Comparison of ENCODE assay signal across 23 cellular contexts in the genomic region with DNA sequence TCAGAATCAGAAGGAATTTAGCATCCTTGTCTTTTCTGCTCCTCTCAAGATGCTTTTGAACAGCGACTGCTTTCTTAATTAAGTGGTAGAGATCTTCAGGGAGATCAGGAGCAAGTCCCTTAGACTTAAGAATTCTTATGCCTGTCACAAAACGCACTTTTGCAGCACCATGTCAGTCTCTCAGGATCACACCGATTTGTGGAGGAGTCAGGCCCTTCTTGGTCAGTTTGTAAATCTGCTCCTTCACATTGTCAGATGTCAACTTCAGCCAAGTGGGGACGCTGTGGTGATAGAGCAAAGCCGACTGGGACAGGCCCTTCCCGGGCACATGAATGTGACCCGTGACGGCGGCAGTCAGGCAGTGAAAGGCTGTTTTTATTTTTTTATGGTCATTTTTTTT.
"Had no signal": no experiment of that assay in that cellular context is flagged by ENCODE, and none has a peak within 500 bp of the region (broad histone marks: within the 10 kb centered on the region; RNA-seq: fewer than 3 reads in every experiment).

No MANE protein-coding gene starts in this region.

- H3K4me2 ChIP-seq: PC-9 had no signal

- H3K9me3 Mint-ChIP-seq: activated naive CD4-positive, alpha-beta T cell treated with anti-CD3 and anti-CD28 coated beads, Interleukin-2, amount 10 ng/mL, durations not matched to agents 7 days and 5 days; activated T-helper 2 cell treated with anti-CD3 and anti-CD28 coated beads, Interferon-gamma antibody, Interleukin-2, Interleukin-4, amounts not matched to agents 10 μg/mL and 5 μg/mL and 100 μg/mL, durations not matched to agents 14 hours and 24 hours and 36 hours had no signal

- H3K4me3 ChIP-seq: PC-9, SK-N-MC had no signal

- H3K27ac ChIP-seq: PC-9, SK-N-MC, VCaP had no signal

- DNase-seq: activated CD4-positive, alpha-beta T cell treated with anti-CD3 and anti-CD28 coated beads for 4 hours; activated CD8-positive, alpha-beta memory T cell treated with anti-CD3 and anti-CD28 coated beads, Interleukin-2, amount 50 U/mL, for 4 hours; activated CD8-positive, alpha-beta T cell treated with anti-CD3 and anti-CD28 coated beads for 36 hours; activated gamma-delta T cell treated with Interleukin-2 at 50 U/mL for 16 hours; activated naive CD4-positive, alpha-beta T cell treated with anti-CD3 and anti-CD28 coated beads, Interleukin-2, amount 10 ng/mL, durations not matched to agents 7 days and 5 days; activated naive CD8-positive, alpha-beta T cell treated with anti-CD3 and anti-CD28 coated beads for 36 hours; activated T-cell treated with anti-CD3 and anti-CD28 coated beads, Interleukin-2, amount 50 U/mL, for 72 hours; caudate nucleus; Kasumi-1; KBM-7; NCI-H1105 treated with DMSO at 0.1 percent for 48 hours; NCI-H1436 treated with DMSO at 0.1 percent for 48 hours; NCI-H187; NCI-H2081; NCI-H2227 treated with DMSO at 0.1 percent for 48 hours; NCI-H446 treated with DMSO at 0.1 percent for 48 hours; PC-9; SIG-M5; T-helper 1 cell had no signal

- H3K4me3 Mint-ChIP-seq: activated CD8-positive, alpha-beta T cell treated with anti-CD3 and anti-CD28 coated beads for 36 hours; activated naive CD4-positive, alpha-beta T cell treated with anti-CD3 and anti-CD28 coated beads, Interleukin-2, amount 10 ng/mL, durations not matched to agents 7 days and 5 days; activated naive CD8-positive, alpha-beta T cell treated with anti-CD3 and anti-CD28 coated beads for 36 hours; activated T-cell treated with anti-CD3 and anti-CD28 coated beads, Interleukin-2, amount 50 U/mL, for 72 hours had no signal

- ATAC-seq: activated CD4-positive, CD25-positive, alpha-beta regulatory T cell treated with anti-CD3 and anti-CD28 coated beads, Interleukin-2, amount 50 U/mL, for 24 hours; activated CD8-positive, alpha-beta T cell treated with anti-CD3 and anti-CD28 coated beads for 36 hours; activated T-cell treated with anti-CD3 and anti-CD28 coated beads, Interleukin-2, amount 50 U/mL, for 72 hours had no signal

- H3K36me3 Mint-ChIP-seq: activated naive CD4-positive, alpha-beta T cell treated with anti-CD3 and anti-CD28 coated beads, Interleukin-2, amount 10 ng/mL, durations not matched to agents 7 days and 5 days; activated naive CD8-positive, alpha-beta T cell treated with anti-CD3 and anti-CD28 coated beads for 36 hours had no signal

- H2AFZ ChIP-seq: PC-9 had no signal

- H3K27ac Mint-ChIP-seq: activated CD8-positive, alpha-beta T cell treated with anti-CD3 and anti-CD28 coated beads for 36 hours; activated naive CD4-positive, alpha-beta T cell treated with anti-CD3 and anti-CD28 coated beads, Interleukin-2, amount 10 ng/mL, durations not matched to agents 7 days and 5 days; activated naive CD8-positive, alpha-beta T cell treated with anti-CD3 and anti-CD28 coated beads for 36 hours; activated T-cell treated with anti-CD3 and anti-CD28 coated beads, Interleukin-2, amount 50 U/mL, for 72 hours; activated T-helper 2 cell treated with anti-CD3 and anti-CD28 coated beads, Interferon-gamma antibody, Interleukin-2, Interleukin-4, amounts not matched to agents 10 μg/mL and 5 μg/mL and 100 μg/mL, durations not matched to agents 14 hours and 24 hours and 36 hours had no signal
